In genomic region chr3:134002326-134002725, GRCh38 we compare ENCODE assay signal across 18 cellular contexts. TPM values are rescaled to one million over a fixed set of nuclear protein-coding genes. Genes with fewer than 3 reads are reported as not detected.
DNase-seq lines count a peak whose midpoint lies in the region; ATAC-seq and TF ChIP-seq lines count a peak whose summit lies in the region.
"Had no signal": no experiment of that assay in that cellular context is flagged by ENCODE, and none has a peak within 500 bp of the region (broad histone marks: within the 10 kb centered on the region; RNA-seq: fewer than 3 reads in every experiment).

No MANE protein-coding gene starts in this region.

- no peak overlapping the region for H3K4me3 Mint-ChIP-seq in HFFc6
- no peak overlapping the region for H3K4me3 Mint-ChIP-seq in T-cell
- H3K4me3 Mint-ChIP-seq: activated T-helper 17 cell treated with anti-CD3 and anti-CD28 coated beads, Interleukin-2, amount 50 U/mL, for 72 hours had no signal

- peak; percentile 40 for DNase-seq in AG09319 (ENCODE audit: extremely low read depth, low read depth)
- DNase-seq in HFFc6, result peak; percentile 86
- peak; percentile 22 for DNase-seq in choroid plexus epithelial cell (ENCODE audit: low read depth)
- peak; percentile 76 for DNase-seq in left kidney (ENCODE audit: low read depth, low spot score)
- no peak for DNase-seq in NCI-H2081 (lab: John Stamatoyannopoulos, UW)
- DNase-seq in T-cell, result no peak
- DNase-seq: C1 segment of cervical spinal cord; DMS79 treated with DMSO at 0.1 percent for 48 hours; left colon; NCI-H748 treated with DMSO at 0.1 percent for 48 hours; Peyer's patch; spleen; stimulated activated naive CD8-positive, alpha-beta T cell treated with anti-CD3 and anti-CD28 coated beads, Interleukin-15, Interleukin-2, amounts not matched to agents 100 U/mL and 50 U/mL, for 24 hours; SW 1271; WERI-Rb-1 had no signal

- H3K27ac Mint-ChIP-seq in HFFc6, result no peak overlapping the region
- H3K27ac Mint-ChIP-seq in T-cell, result no peak overlapping the region
- H3K27ac Mint-ChIP-seq: activated T-helper 17 cell treated with anti-CD3 and anti-CD28 coated beads, Interleukin-2, amount 50 U/mL, for 72 hours had no signal

- H3K9me3 Mint-ChIP-seq in HFFc6, result no peaks in the 10 kb centered on the region
- peaks cover 0 to 6% (median 5%) of the 10 kb centered on the region in 3 donors for H3K9me3 Mint-ChIP-seq in T-cell
- H3K9me3 Mint-ChIP-seq: activated T-helper 17 cell treated with anti-CD3 and anti-CD28 coated beads, Interleukin-2, amount 50 U/mL, for 72 hours had no signal

- TF ChIP-seq CTCF in AG09319 (IDR thresholded peaks at IDR 0.05; ENCODE audit: low read depth, low read length) (no peak), HFFc6 (IDR thresholded peaks at IDR 0.05) (no peak), choroid plexus epithelial cell (conservative IDR thresholded peaks at IDR 0.05; ENCODE audit: low read depth, low read length) (no peak)

- no peak overlapping the region for H3K4me3 ChIP-seq in choroid plexus epithelial cell (ENCODE audit: low read depth, low read length)
- H3K4me3 ChIP-seq: Peyer's patch, spleen had no signal

- no peaks in the 10 kb centered on the region for H3K36me3 Mint-ChIP-seq in HFFc6 (ENCODE audit: low read depth)
- no peaks in the 10 kb centered on the region for H3K36me3 Mint-ChIP-seq in T-cell

- H3K27me3 Mint-ChIP-seq in HFFc6 (ENCODE audit: insufficient read depth), result peaks cover 12% of the 10 kb centered on the region
- peaks cover 11 to 20% of the 10 kb centered on the region in 2 donors for H3K27me3 Mint-ChIP-seq in T-cell

- no peak for ATAC-seq in T-cell (replicated peaks in 1 of 4)
- no peak for ATAC-seq in HG02870 (IDR thresholded peaks at IDR 0.05; ENCODE audit: unreplicated experiment)
- no peak for ATAC-seq in GM19455 (IDR thresholded peaks at IDR 0.05; ENCODE audit: unreplicated experiment)
- ATAC-seq: activated T-helper 17 cell treated with anti-CD3 and anti-CD28 coated beads, Interleukin-2, amount 50 U/mL, for 72 hours; left colon; stimulated activated naive CD8-positive, alpha-beta T cell treated with anti-CD3 and anti-CD28 coated beads, Interleukin-15, Interleukin-2, amounts not matched to agents 100 U/mL and 50 U/mL, for 24 hours had no signal

- CTCF ChIA-PET in T-cell (lab: Charles Lee), result interaction anchor here in 1 of 2 donors (0.7 kb wide), 1 partner anchor 24 kb away, joined by 3 read pairs; no protein-coding TSS in a partner anchor

- H3K4me1 Mint-ChIP-seq in HFFc6 (ENCODE audit: low read depth), result peaks cover 11% of the 10 kb centered on the region; the same call in 1 of the 2 replicates
- H3K4me1 Mint-ChIP-seq in T-cell, result no peaks in the 10 kb centered on the region
- H3K4me1 Mint-ChIP-seq: activated T-helper 17 cell treated with anti-CD3 and anti-CD28 coated beads, Interleukin-2, amount 50 U/mL, for 72 hours had no signal

- POLR2A ChIA-PET in T-cell (lab: Charles Lee), result no interaction called here

RNA-seq across cellular contexts. Expression of gene SLCO2A1, which starts 27.4 kb away (rescaled TPM):
- total RNA-seq in HFFc6 (2021; fragmentation: NEBNext Ultra II Directional; extraction: Animal tissue kit (Norgen Biotek cat#: 25700)), result under 1 TPM in 2 of 6 experiments, not detected in 4; 0.13 to 0.17 TPM
- under 1 TPM in 3 of 5 donors, not detected in 2; 0.18 to 0.39 (median 0.25) TPM for total RNA-seq in T-cell
- total RNA-seq: activated T-helper 17 cell treated with anti-CD3 and anti-CD28 coated beads, Interleukin-2, amount 50 U/mL, for 72 hours had no signal

Comparison
In these comparisons a context has a peak if more than half of its experiments do, and no peak if none do; other contexts are left out.
1. DNase-seq: peak in AG09319 (single experiment), HFFc6 (single experiment), choroid plexus epithelial cell (single experiment) and left kidney (single experiment); none in NCI-H2081 (0 of 2) and T-cell (0 of 34).